In the genomic region with DNA sequence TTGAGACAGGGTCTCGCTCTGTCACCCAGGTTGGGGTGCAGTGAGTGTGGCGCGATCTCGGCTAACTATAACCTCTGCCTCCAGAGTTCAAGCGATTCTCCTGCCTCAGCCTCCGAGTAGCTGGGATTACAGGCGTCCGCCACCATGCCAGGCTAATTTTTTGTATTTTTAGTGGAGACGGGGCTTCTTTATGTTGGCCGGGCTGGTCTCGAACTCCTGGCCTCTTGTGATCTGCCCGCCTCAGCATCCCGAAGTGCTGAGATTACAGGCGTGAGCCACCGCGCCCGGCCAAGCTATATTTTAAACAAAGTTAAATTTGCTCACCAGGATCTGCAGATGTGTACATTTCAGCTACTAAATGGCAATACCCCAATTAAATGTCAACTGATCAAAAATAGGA, we compare ENCODE assay signal across 8 cellular contexts. TPM values are rescaled to one million over a fixed set of nuclear protein-coding genes. Genes with fewer than 3 reads are reported as not detected.
DNase-seq lines count a peak whose midpoint lies in the region; ATAC-seq and TF ChIP-seq lines count a peak whose summit lies in the region.

No MANE protein-coding gene starts in this region.

- H3K18ac ChIP-seq in H9 (ENCODE audit: insufficient read length, low read depth, low read length): no peak overlapping the region

- no peak overlapping the region for H4K91ac ChIP-seq in H9 (ENCODE audit: insufficient read length, low read depth, low read length)

- H2AK5ac ChIP-seq in H9 (ENCODE audit: insufficient read length, low read length): no peak overlapping the region

- no peak overlapping the region for H4K5ac ChIP-seq in H9 (ENCODE audit: insufficient read length, low read depth, low read length)

- no peaks in the 10 kb centered on the region for H3K4me1 ChIP-seq in H9 (ENCODE audit: insufficient read depth, low read length)
- 0 out of 2 replicates have a peak, but pooled peaks cover 1% of the 10 kb centered on the region for H3K4me1 ChIP-seq in iPS DF 6.9 (ENCODE audit: control insufficient read depth, insufficient read depth, low read length)
- H3K4me1 ChIP-seq in smooth muscle cell (ENCODE audit: low read depth): peaks cover 20% of the 10 kb centered on the region

- peak overlapping the region; percentile 70 for H3K4me2 ChIP-seq in H9 (ENCODE audit: insufficient read depth, insufficient read length, low read length)
- H3K4me2 ChIP-seq in smooth muscle cell: peak overlapping the region; percentile 93

- H3K4ac ChIP-seq in H9 (ENCODE audit: low read depth, low read length): no peak overlapping the region

- H3K9me3 ChIP-seq in H9 (ENCODE audit: control insufficient read depth, low read depth, low read length): no peaks in the 10 kb centered on the region
- H3K9me3 ChIP-seq in iPS DF 6.9 (ENCODE audit: control insufficient read depth, insufficient read depth, low read length): no peaks in the 10 kb centered on the region
- H3K9me3 ChIP-seq in smooth muscle cell (replicated peaks; ENCODE audit: low read depth): no peaks in the 10 kb centered on the region

- H3K4me1 Mint-ChIP-seq in H9: peaks cover 18 to 23% of the 10 kb centered on the region in 2 experiments
- H3K4me1 Mint-ChIP-seq in activated CD4-positive, alpha-beta memory T cell treated with anti-CD3 and anti-CD28 coated beads for 36 hours (ENCODE audit: low read depth): peaks cover 30% of the 10 kb centered on the region

- peaks cover 4 to 14% (median 10%) of the 10 kb centered on the region in 3 experiments; a peak in 6 of 7 replicates for H3K36me3 Mint-ChIP-seq in H9 (ENCODE audit: insufficient read depth in 1 of 3, low read depth in 3 of 3)
- peaks cover 10% of the 10 kb centered on the region for H3K36me3 Mint-ChIP-seq in activated CD4-positive, alpha-beta memory T cell treated with anti-CD3 and anti-CD28 coated beads for 36 hours

- POLR2A ChIA-PET in activated CD4-positive, alpha-beta memory T cell treated with anti-CD3 and anti-CD28 coated beads for 36 hours (lab: Charles Lee): interaction anchor here (0.6 to 4.1 kb wide), 5 partner anchors 25 to 90 kb away, joined by 3 to 35 read pairs (median 3); a partner anchor contains a TSS

- no peaks in the 10 kb centered on the region; the same call in 1 of the 2 replicates for H3K27me3 Mint-ChIP-seq in H9 (ENCODE audit: low read depth)
- no peaks in the 10 kb centered on the region for H3K27me3 Mint-ChIP-seq in activated CD4-positive, alpha-beta memory T cell treated with anti-CD3 and anti-CD28 coated beads for 36 hours

- H4K20me1 ChIP-seq in H9 (ENCODE audit: control insufficient read depth, insufficient read depth, insufficient read length): no peaks in the 10 kb centered on the region
- H4K20me1 ChIP-seq in smooth muscle cell (ENCODE audit: low read depth): peaks cover 11% of the 10 kb centered on the region

- H3K4me3 Mint-ChIP-seq in H9: peak overlapping the region; percentile 95 to 96
- peak overlapping the region; percentile 96 for H3K4me3 Mint-ChIP-seq in activated CD4-positive, alpha-beta memory T cell treated with anti-CD3 and anti-CD28 coated beads for 36 hours

- no peak for ATAC-seq in HG02588 (IDR thresholded peaks at IDR 0.05; ENCODE audit: unreplicated experiment)
- no peak for ATAC-seq in GM19324 (IDR thresholded peaks at IDR 0.05; ENCODE audit: low FRiP score, unreplicated experiment)
- no peak for ATAC-seq in GM18511 (IDR thresholded peaks at IDR 0.05; ENCODE audit: unreplicated experiment)

- no peaks in the 10 kb centered on the region for H3K79me1 ChIP-seq in H9 (ENCODE audit: insufficient read depth, low read depth, low read length, poor library complexity, severe bottlenecking)

- no peaks in the 10 kb centered on the region; the same call in 1 of the 2 replicates for H3K36me3 ChIP-seq in iPS DF 6.9 (ENCODE audit: control insufficient read depth, insufficient read depth, low read length)
- peaks cover 3% of the 10 kb centered on the region for H3K36me3 ChIP-seq in smooth muscle cell (ENCODE audit: low read depth)

- no peak for DNase-seq in H9
- no peak for DNase-seq in activated CD4-positive, alpha-beta memory T cell treated with anti-CD3 and anti-CD28 coated beads for 36 hours
- no peak for DNase-seq in iPS DF 6.9 (ENCODE audit: low read depth, low spot score)
- no peak for DNase-seq in smooth muscle cell (lab: John Stamatoyannopoulos, UW; ENCODE audit: unreplicated experiment)
- no peak for DNase-seq in HK-2 (ENCODE audit: unreplicated experiment)

- no peak overlapping the region for H3T11ph ChIP-seq in H9 (ENCODE audit: low read length)

- no peak overlapping the region for H3K23ac ChIP-seq in H9 (ENCODE audit: insufficient read length, low read depth, low read length)

- H3K4me3 ChIP-seq in iPS DF 6.9 (ENCODE audit: low read length) (peak overlapping the region; percentile 99; the same call in 1 of the 2 replicates), smooth muscle cell (peak overlapping the region; percentile 95)

- TF ChIP-seq CTCF in H9 (conservative IDR thresholded peaks at IDR 0.05): no peak
- TF ChIP-seq CTCF in smooth muscle cell (IDR thresholded peaks at IDR 0.05; ENCODE audit: borderline replicate concordance, insufficient read depth, poor library complexity, severe bottlenecking): no peak

- no peaks in the 10 kb centered on the region; a peak in 1 of 5 replicates for H3K9me3 Mint-ChIP-seq in H9
- H3K9me3 Mint-ChIP-seq in activated CD4-positive, alpha-beta memory T cell treated with anti-CD3 and anti-CD28 coated beads for 36 hours: no peaks in the 10 kb centered on the region

- peak overlapping the region; percentile 94 for H3K9ac ChIP-seq in H9 (ENCODE audit: extremely low read depth, insufficient read length, low read length)
- H3K9ac ChIP-seq in smooth muscle cell (ENCODE audit: low read depth): peak overlapping the region; percentile 91

- CTCF ChIA-PET in activated CD4-positive, alpha-beta memory T cell treated with anti-CD3 and anti-CD28 coated beads for 36 hours (lab: Charles Lee): interaction anchor here (0.5 to 4.5 kb wide), 4 partner anchors 14 to 1882 kb away, joined by 3 to 19 read pairs (median 3); no protein-coding TSS in a partner anchor

- no peak overlapping the region for H2BK120ac ChIP-seq in H9 (ENCODE audit: low read depth, low read length, poor library complexity, severe bottlenecking)

- peaks cover 5% of the 10 kb centered on the region for H3F3A ChIP-seq in smooth muscle cell (ENCODE audit: low read depth)

- H3K79me2 ChIP-seq in H9 (ENCODE audit: insufficient read depth, low read length): peaks cover 17% of the 10 kb centered on the region; the same call in 1 of the 2 replicates
- peaks cover 43% of the 10 kb centered on the region for H3K79me2 ChIP-seq in smooth muscle cell (ENCODE audit: low read depth)

- H2AFZ ChIP-seq in H9 (ENCODE audit: low read length): no peak overlapping the region
- peak overlapping the region; percentile 99 for H2AFZ ChIP-seq in smooth muscle cell (ENCODE audit: low read depth)

- intact Hi-C loops in activated CD4-positive, alpha-beta memory T cell treated with anti-CD3 and anti-CD28 coated beads for 36 hours (cut with micrococcal nuclease): loop anchor here (1.0 kb wide), 2 partner anchors 33 to 89 kb away; a partner anchor contains a TSS

- H3K27me3 ChIP-seq in H9 (ENCODE audit: insufficient read depth, low read length) (no peaks in the 10 kb centered on the region), iPS DF 6.9 (ENCODE audit: control insufficient read depth, insufficient read depth, low read length) (no peaks in the 10 kb centered on the region), smooth muscle cell (ENCODE audit: low read depth) (no peaks in the 10 kb centered on the region)

- no peak overlapping the region for H3K27ac ChIP-seq in H9 (ENCODE audit: insufficient read length, low read depth, low read length)
- H3K27ac ChIP-seq in iPS DF 6.9 (ENCODE audit: low read length): no peak overlapping the region
- peak overlapping the region; percentile 89 for H3K27ac ChIP-seq in smooth muscle cell (ENCODE audit: low read depth)

- H4K8ac ChIP-seq in H9 (replicated peaks; ENCODE audit: insufficient read length, low read depth, low read length): no peak overlapping the region

- H2BK15ac ChIP-seq in H9 (ENCODE audit: low read depth, low read length): no peak overlapping the region

- H2BK5ac ChIP-seq in H9 (ENCODE audit: insufficient read length, low read length): no peak overlapping the region

- no peak overlapping the region for H2BK12ac ChIP-seq in H9 (ENCODE audit: insufficient read length, low read depth, low read length)

- H3K56ac ChIP-seq in H9 (ENCODE audit: insufficient read length, low read depth, low read length): no peak overlapping the region

- peak overlapping the region; percentile 98 to 99 (median 99); a peak in 5 of 7 replicates for H3K27ac Mint-ChIP-seq in H9
- H3K27ac Mint-ChIP-seq in activated CD4-positive, alpha-beta memory T cell treated with anti-CD3 and anti-CD28 coated beads for 36 hours: peak overlapping the region; percentile 98

- no peak overlapping the region for H2BK20ac ChIP-seq in H9 (ENCODE audit: low read depth, low read length, poor library complexity, severe bottlenecking)

- H3K14ac ChIP-seq in H9 (ENCODE audit: insufficient read depth, low read length): no peak overlapping the region

- no CpG with 5 or more reads among the region's 17 CpGs for WGBS in H9 (ENCODE audit: extremely low coverage, insufficient read length, low lambda C conversion rate)
- WGBS in iPS DF 6.9 (ENCODE audit: insufficient coverage, insufficient read length): no CpG with 5 or more reads among the region's 17 CpGs
- WGBS in smooth muscle cell (ENCODE audit: low lambda C conversion rate): 75% methylated on average over 17 of the region's 17 CpGs

- no peaks in the 10 kb centered on the region for H3K23me2 ChIP-seq in H9 (ENCODE audit: insufficient read length, low read depth, low read length, poor library complexity, severe bottlenecking)

RNA-seq across cellular contexts. Expression of a gene that starts 1.1 kb away (rescaled TPM):
- total RNA-seq in H9 (2021) (36.6 and 39.2 TPM in 2 replicates), smooth muscle cell (26.3 and 36.9 TPM in 2 replicates)
- total RNA-seq in activated CD4-positive, alpha-beta memory T cell treated with anti-CD3 and anti-CD28 coated beads for 36 hours: 10 to 100 TPM; 25.1 to 25.8 TPM
- polyA plus RNA-seq in smooth muscle cell: 15.7 and 21.0 TPM in 2 replicates
